In genomic region chr7:158303121-158303520, GRCh38 we compare ENCODE assay signal across 29 cellular contexts.
DNase-seq lines count a peak whose midpoint lies in the region; ATAC-seq, FAIRE-seq and TF ChIP-seq lines count a peak whose summit lies in the region.
"Had no signal": no experiment of that assay in that cellular context is flagged by ENCODE, and none has a peak within 500 bp of the region (broad histone marks: within the 10 kb centered on the region; RNA-seq: fewer than 3 reads in every experiment).

No MANE protein-coding gene starts in this region.

- H4K8ac ChIP-seq in H9 (replicated peaks; ENCODE audit: insufficient read length, low read depth, low read length), result no peak overlapping the region

- H3K27me3 ChIP-seq in H9 (ENCODE audit: insufficient read depth, low read length) (no peaks in the 10 kb centered on the region), SJCRH30 (peaks cover 14% of the 10 kb centered on the region)
- H3K27me3 ChIP-seq: BE2C, BLaER1 had no signal

- H3K27ac Mint-ChIP-seq in H9 (0 out of 7 replicates have a peak overlapping the region, but pooled peaks of 1 of the 3 experiments have one; percentile 68), osteocyte (ENCODE audit: unreplicated experiment) (no peak overlapping the region), mesothelial cell of epicardium (no peak overlapping the region)
- H3K27ac Mint-ChIP-seq: CD14-positive monocyte; CD4-positive, alpha-beta memory T cell; CD4-positive, CD25-positive, alpha-beta regulatory T cell; CD8-positive, alpha-beta memory T cell had no signal

- H3K4me3 ChIP-seq in SK-N-MC (no peak overlapping the region), SJCRH30 (no peak overlapping the region)
- H3K4me3 ChIP-seq: BLaER1, GM12878 had no signal

- no peak overlapping the region for H2BK15ac ChIP-seq in H9 (ENCODE audit: low read depth, low read length)

- no peak for ATAC-seq in HG03135 (IDR thresholded peaks at IDR 0.05; ENCODE audit: unreplicated experiment)
- ATAC-seq: GM12878 had no signal

- peaks cover 59 to 66% of the 10 kb centered on the region in 2 experiments for H3K4me1 Mint-ChIP-seq in H9
- no peaks in the 10 kb centered on the region for H3K4me1 Mint-ChIP-seq in osteocyte (ENCODE audit: unreplicated experiment)
- H3K4me1 Mint-ChIP-seq in mesothelial cell of epicardium, result no peaks in the 10 kb centered on the region
- H3K4me1 Mint-ChIP-seq: CD14-positive monocyte; CD4-positive, alpha-beta memory T cell; CD4-positive, CD25-positive, alpha-beta regulatory T cell; CD8-positive, alpha-beta memory T cell had no signal

- no peak overlapping the region for H2BK120ac ChIP-seq in H9 (ENCODE audit: low read depth, low read length, poor library complexity, severe bottlenecking)

- no CpG with 5 or more reads among the region's 4 CpGs for WGBS in H9 (ENCODE audit: extremely low coverage, insufficient read length, low lambda C conversion rate)

- H2AFZ ChIP-seq in H9 (ENCODE audit: low read length), result no peak overlapping the region

- H3K27ac ChIP-seq in H9 (ENCODE audit: insufficient read length, low read depth, low read length), result no peak overlapping the region
- H3K27ac ChIP-seq in SK-N-MC, result peak overlapping the region; percentile 33; the same call in 1 of the 2 replicates
- no peak overlapping the region for H3K27ac ChIP-seq in SJCRH30
- H3K27ac ChIP-seq: BLaER1 had no signal

- TF ChIP-seq CTCF in H9 (conservative IDR thresholded peaks at IDR 0.05) (no peak), osteocyte (IDR thresholded peaks at IDR 0.05) (no peak), mesothelial cell of epicardium (IDR thresholded peaks at IDR 0.05; ENCODE audit: unreplicated experiment) (no peak)

- no peak overlapping the region for H2BK20ac ChIP-seq in H9 (ENCODE audit: low read depth, low read length, poor library complexity, severe bottlenecking)

- no peak overlapping the region for H4K5ac ChIP-seq in H9 (ENCODE audit: insufficient read length, low read depth, low read length)

- H4K20me1 ChIP-seq in H9 (ENCODE audit: control insufficient read depth, insufficient read depth, insufficient read length), result no peaks in the 10 kb centered on the region
- H4K20me1 ChIP-seq: BLaER1 had no signal

- H3K9me3 Mint-ChIP-seq in H9 (peaks cover 20 to 25% of the 10 kb centered on the region in 2 experiments), osteocyte (ENCODE audit: unreplicated experiment) (peaks cover 40% of the 10 kb centered on the region), mesothelial cell of epicardium (peaks cover 32% of the 10 kb centered on the region)

- no peak overlapping the region for H3K14ac ChIP-seq in H9 (ENCODE audit: insufficient read depth, low read length)

- H3T11ph ChIP-seq in H9 (ENCODE audit: low read length), result no peak overlapping the region

- H3K18ac ChIP-seq in H9 (ENCODE audit: insufficient read length, low read depth, low read length), result no peak overlapping the region

- H3K9ac ChIP-seq in H9 (ENCODE audit: extremely low read depth, insufficient read length, low read length) (no peak overlapping the region), SK-N-MC (ENCODE audit: insufficient read length) (no peak overlapping the region)
- H3K9ac ChIP-seq: BLaER1 had no signal

- H3K79me2 ChIP-seq in H9 (ENCODE audit: insufficient read depth, low read length), result no peaks in the 10 kb centered on the region

- H3K23ac ChIP-seq in H9 (ENCODE audit: insufficient read length, low read depth, low read length), result no peak overlapping the region

- H3K36me3 Mint-ChIP-seq in H9 (ENCODE audit: insufficient read depth in 1 of 3, low read depth in 3 of 3), result peaks cover 13 to 19% (median 14%) of the 10 kb centered on the region in 3 experiments
- no peaks in the 10 kb centered on the region for H3K36me3 Mint-ChIP-seq in osteocyte (ENCODE audit: unreplicated experiment)
- H3K36me3 Mint-ChIP-seq in mesothelial cell of epicardium, result peaks cover under 1% of the 10 kb centered on the region
- H3K36me3 Mint-ChIP-seq: CD14-positive monocyte; CD4-positive, CD25-positive, alpha-beta regulatory T cell; CD8-positive, alpha-beta memory T cell had no signal

- H3K4me1 ChIP-seq in H9 (ENCODE audit: insufficient read depth, low read length) (peaks cover 6% of the 10 kb centered on the region; the same call in 1 of the 2 replicates), SJCRH30 (no peaks in the 10 kb centered on the region)
- H3K4me1 ChIP-seq: BE2C had no signal

- H3K4me3 Mint-ChIP-seq in H9 (no peak overlapping the region), osteocyte (ENCODE audit: unreplicated experiment) (no peak overlapping the region), mesothelial cell of epicardium (no peak overlapping the region)
- H3K4me3 Mint-ChIP-seq: CD14-positive monocyte; CD4-positive, alpha-beta memory T cell; CD4-positive, CD25-positive, alpha-beta regulatory T cell; CD8-positive, alpha-beta memory T cell had no signal

- no peak overlapping the region for H3K56ac ChIP-seq in H9 (ENCODE audit: insufficient read length, low read depth, low read length)

- no peak for FAIRE-seq in frontal cortex (lab: Jason Lieb, UNC)
- FAIRE-seq: A204.1, GM12878, GM12892, GM18507 had no signal

- no peak overlapping the region for H2AK5ac ChIP-seq in H9 (ENCODE audit: insufficient read length, low read length)

- peak; percentile 7 for DNase-seq in H9
- no peak for DNase-seq in SK-N-MC (ENCODE audit: low read depth, low spot score)
- peak; percentile 50 for DNase-seq in ecto neural progenitor cell (ENCODE audit: low spot score)
- peak; percentile 27 for DNase-seq in osteocyte (ENCODE audit: extremely low spot score, unreplicated experiment)
- DNase-seq in SJCRH30, result no peak
- DNase-seq in frontal cortex (ENCODE audit: low spot score in 2 of 2), result no peak
- DNase-seq in mesothelial cell of epicardium (ENCODE audit: low spot score in 2 of 2, unreplicated experiment in 2 of 2), result no peak
- DNase-seq: 8988T; ACHN; BE2C; C1 segment of cervical spinal cord; CD4-positive, alpha-beta memory T cell; CD4-positive, CD25-positive, alpha-beta regulatory T cell; CD8-positive, alpha-beta memory T cell; COR-L47; DMS 273 treated with DMSO at 0.1 percent for 48 hours; DMS153; DMS53; DMS79; DND-41; EL; GDM1 had no signal

- H3K9me3 ChIP-seq in H9 (ENCODE audit: control insufficient read depth, low read depth, low read length) (peaks cover 8% of the 10 kb centered on the region), SK-N-MC (ENCODE audit: low read depth, low read length) (peaks cover 4% of the 10 kb centered on the region; the same call in 1 of the 2 replicates), SJCRH30 (replicated peaks) (no peaks in the 10 kb centered on the region)
- H3K9me3 ChIP-seq: BE2C had no signal

- H3K79me1 ChIP-seq in H9 (ENCODE audit: insufficient read depth, low read depth, low read length, poor library complexity, severe bottlenecking), result no peaks in the 10 kb centered on the region

- no peak overlapping the region for H2BK12ac ChIP-seq in H9 (ENCODE audit: insufficient read length, low read depth, low read length)

- H3K4me2 ChIP-seq in H9 (ENCODE audit: insufficient read depth, insufficient read length, low read length), result no peak overlapping the region

- no peaks in the 10 kb centered on the region for H3K23me2 ChIP-seq in H9 (ENCODE audit: insufficient read length, low read depth, low read length, poor library complexity, severe bottlenecking)

- H3K27me3 Mint-ChIP-seq in H9 (ENCODE audit: low read depth) (no peaks in the 10 kb centered on the region), osteocyte (ENCODE audit: unreplicated experiment) (no peaks in the 10 kb centered on the region), mesothelial cell of epicardium (ENCODE audit: low read depth) (no peaks in the 10 kb centered on the region)
- H3K27me3 Mint-ChIP-seq: CD4-positive, CD25-positive, alpha-beta regulatory T cell had no signal

- no peaks in the 10 kb centered on the region for H3K36me3 ChIP-seq in SK-N-MC (ENCODE audit: insufficient read depth, low read length)
- no peaks in the 10 kb centered on the region for H3K36me3 ChIP-seq in SJCRH30
- H3K36me3 ChIP-seq: BE2C, BLaER1 had no signal

- no peak overlapping the region for H2BK5ac ChIP-seq in H9 (ENCODE audit: insufficient read length, low read length)

- no peak overlapping the region for H3K4ac ChIP-seq in H9 (ENCODE audit: low read depth, low read length)

- no peak overlapping the region for H4K91ac ChIP-seq in H9 (ENCODE audit: insufficient read length, low read depth, low read length)

Comparison
In these comparisons a context has a peak if more than half of its experiments do, and no peak if none do; other contexts are left out.
1. DNase-seq: peak in H9 (single experiment), ecto neural progenitor cell (single experiment) and osteocyte (single experiment); none in SK-N-MC (single experiment), SJCRH30 (0 of 2), frontal cortex (0 of 2) and mesothelial cell of epicardium (0 of 2).